In the genomic region with DNA sequence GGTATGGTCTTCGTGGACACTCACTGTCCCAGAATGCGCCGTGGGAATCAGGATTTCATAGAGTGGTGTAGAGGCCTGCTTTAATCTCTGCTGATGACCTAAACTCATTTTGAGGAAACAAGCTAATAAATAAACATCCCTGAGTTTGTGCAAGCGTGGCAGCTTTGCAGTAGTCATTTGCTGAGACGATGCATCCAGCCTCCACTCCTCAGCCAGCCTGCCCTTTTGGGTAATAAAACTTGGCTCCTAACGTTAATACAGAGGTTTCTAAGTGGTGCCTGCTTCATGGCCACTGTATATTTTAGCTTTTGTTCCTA, we compare ENCODE assay signal across 8 cellular contexts. TPM values are rescaled to one million over a fixed set of nuclear protein-coding genes. Genes with fewer than 3 reads are reported as not detected.
DNase-seq lines count a peak whose midpoint lies in the region; ATAC-seq, FAIRE-seq and TF ChIP-seq lines count a peak whose summit lies in the region.

No MANE protein-coding gene starts in this region.

- intact Hi-C loops in activated CD4-positive, alpha-beta T cell treated with anti-CD3 and anti-CD28 coated beads, Interleukin-2, amount 10 ng/mL, durations not matched to agents 24 days and 14 days (cut with micrococcal nuclease): no loop called here

- no peaks in the 10 kb centered on the region for H3K9me3 ChIP-seq in keratinocyte (ENCODE audit: control insufficient read depth, low read depth, low read length)
- no peaks in the 10 kb centered on the region for H3K9me3 ChIP-seq in thoracic aorta

- peaks cover 46% of the 10 kb centered on the region for H3K36me3 Mint-ChIP-seq in activated CD4-positive, alpha-beta T cell treated with anti-CD3 and anti-CD28 coated beads, Interleukin-2, amount 10 ng/mL, durations not matched to agents 24 days and 14 days (ENCODE audit: low read depth)
- H3K36me3 Mint-ChIP-seq in activated CD4-positive, alpha-beta memory T cell treated with anti-CD3 and anti-CD28 coated beads, Interleukin-2, amount 10 ng/mL, durations not matched to agents 7 days and 5 days (ENCODE audit: low read depth): peaks cover 63% of the 10 kb centered on the region

- H3K4me1 Mint-ChIP-seq in activated CD4-positive, alpha-beta T cell treated with anti-CD3 and anti-CD28 coated beads, Interleukin-2, amount 10 ng/mL, durations not matched to agents 24 days and 14 days: peaks cover 55% of the 10 kb centered on the region
- H3K4me1 Mint-ChIP-seq in activated CD4-positive, alpha-beta memory T cell treated with anti-CD3 and anti-CD28 coated beads, Interleukin-2, amount 10 ng/mL, durations not matched to agents 7 days and 5 days: peaks cover 68% of the 10 kb centered on the region

- no peak for ATAC-seq in thoracic aorta (ENCODE audit: insufficient number of reproducible peaks, low FRiP score, low read depth)
- ATAC-seq in HG03354 (IDR thresholded peaks at IDR 0.05; ENCODE audit: poor library complexity, severe bottlenecking, unreplicated experiment): no peak

- no peak for FAIRE-seq in keratinocyte (lab: Jason Lieb, UNC)

- H3K4me3 ChIP-seq in keratinocyte (ENCODE audit: control insufficient read depth in 2 of 3, extremely low read depth in 1 of 3, insufficient read depth in 2 of 3, low read depth in 1 of 3, low read length in 3 of 3) (peak overlapping the region; percentile 76 to 90 (median 79)), thoracic aorta (peak overlapping the region; percentile 92)

- dilution Hi-C loops in keratinocyte (cut with MboI; ENCODE audit: extremely low pct_ligation_motif_present, low sequenced_read_pairs): no loop called here

- TF ChIP-seq CTCF in keratinocyte (optimal IDR thresholded peaks at IDR 0.05 in 1 of 3, IDR thresholded peaks at IDR 0.05 in 1 of 3, conservative IDR thresholded peaks at IDR 0.05 in 1 of 3; ENCODE audit: extremely low read depth in 1 of 3, insufficient read depth in 2 of 3, low read length in 3 of 3) (no peak), thoracic aorta (IDR thresholded peaks at IDR 0.05) (no peak)

- peaks cover 4% of the 10 kb centered on the region for H3K9me1 ChIP-seq in keratinocyte (ENCODE audit: control insufficient read depth, extremely low read depth, insufficient read depth, low read length)

- DNase-seq in activated CD4-positive, alpha-beta T cell treated with anti-CD3 and anti-CD28 coated beads, Interleukin-2, amount 10 ng/mL, durations not matched to agents 24 days and 14 days: no peak
- no peak for DNase-seq in activated CD4-positive, alpha-beta T cell treated with anti-CD3 and anti-CD28 coated beads, Interleukin-2, amount 50 U/mL, for 4 hours
- no peak for DNase-seq in activated CD4-positive, alpha-beta memory T cell treated with anti-CD3 and anti-CD28 coated beads, Interleukin-2, amount 10 ng/mL, durations not matched to agents 7 days and 5 days
- no peak for DNase-seq in keratinocyte (ENCODE audit: low read depth, low spot score)
- no peak for DNase-seq in thoracic aorta (ENCODE audit: low spot score)
- no peak for DNase-seq in effector CD4-positive, alpha-beta T cell
- DNase-seq in COLO668 (lab: John Stamatoyannopoulos, UW; ENCODE audit: unreplicated experiment): no peak

- H3K9me3 Mint-ChIP-seq in activated CD4-positive, alpha-beta T cell treated with anti-CD3 and anti-CD28 coated beads, Interleukin-2, amount 10 ng/mL, durations not matched to agents 24 days and 14 days: no peaks in the 10 kb centered on the region
- H3K9me3 Mint-ChIP-seq in activated CD4-positive, alpha-beta memory T cell treated with anti-CD3 and anti-CD28 coated beads, Interleukin-2, amount 10 ng/mL, durations not matched to agents 7 days and 5 days: no peaks in the 10 kb centered on the region

- H4K20me1 ChIP-seq in keratinocyte (ENCODE audit: control insufficient read depth, extremely low read depth, insufficient read depth, low read length): no peaks in the 10 kb centered on the region

- peak overlapping the region; percentile 86 for H2AFZ ChIP-seq in keratinocyte (ENCODE audit: control insufficient read depth, low read length)

- peaks cover 2 to 4% of the 10 kb centered on the region in 2 experiments for H3K36me3 ChIP-seq in keratinocyte (ENCODE audit: control insufficient read depth in 2 of 2, extremely low read depth in 1 of 2, insufficient read depth in 2 of 2, low read length in 2 of 2)
- H3K36me3 ChIP-seq in thoracic aorta: no peaks in the 10 kb centered on the region

- no peaks in the 10 kb centered on the region for H3K27me3 Mint-ChIP-seq in activated CD4-positive, alpha-beta T cell treated with anti-CD3 and anti-CD28 coated beads, Interleukin-2, amount 10 ng/mL, durations not matched to agents 24 days and 14 days
- no peaks in the 10 kb centered on the region for H3K27me3 Mint-ChIP-seq in activated CD4-positive, alpha-beta memory T cell treated with anti-CD3 and anti-CD28 coated beads, Interleukin-2, amount 10 ng/mL, durations not matched to agents 7 days and 5 days

- H3K27ac Mint-ChIP-seq in activated CD4-positive, alpha-beta T cell treated with anti-CD3 and anti-CD28 coated beads, Interleukin-2, amount 10 ng/mL, durations not matched to agents 24 days and 14 days: peak overlapping the region; percentile 96
- peak overlapping the region; percentile 94 for H3K27ac Mint-ChIP-seq in activated CD4-positive, alpha-beta memory T cell treated with anti-CD3 and anti-CD28 coated beads, Interleukin-2, amount 10 ng/mL, durations not matched to agents 7 days and 5 days

- POLR2A ChIA-PET in activated CD4-positive, alpha-beta memory T cell treated with anti-CD3 and anti-CD28 coated beads, Interleukin-2, amount 10 ng/mL, durations not matched to agents 7 days and 5 days (lab: Charles Lee): interaction anchor here (0.7 to 3.1 kb wide), 12 partner anchors 7 to 143 kb away, joined by 3 to 12 read pairs (median 5); a partner anchor contains a TSS

- peak overlapping the region; percentile 77 for H3K4me2 ChIP-seq in keratinocyte (ENCODE audit: control insufficient read depth, extremely low read depth, insufficient read depth, low read depth, low read length)

- H3K27ac ChIP-seq in keratinocyte (ENCODE audit: control insufficient read depth, insufficient read depth, low read length) (no peak overlapping the region), thoracic aorta (no peak overlapping the region)

- CTCF ChIA-PET in activated CD4-positive, alpha-beta memory T cell treated with anti-CD3 and anti-CD28 coated beads, Interleukin-2, amount 10 ng/mL, durations not matched to agents 7 days and 5 days (lab: Charles Lee): interaction anchor here (0.9 to 2.1 kb wide), 8 partner anchors 10 to 106 kb away, joined by 3 to 8 read pairs (median 4); a partner anchor contains a TSS

- peak overlapping the region; percentile 5 for H3K9ac ChIP-seq in keratinocyte (ENCODE audit: control insufficient read depth, extremely low read depth, insufficient read depth, low read length)

- peaks cover 41% of the 10 kb centered on the region for H3K79me2 ChIP-seq in keratinocyte (ENCODE audit: control insufficient read depth, insufficient read depth, low read length)

- H3K27me3 ChIP-seq in keratinocyte (ENCODE audit: control insufficient read depth, extremely low read depth, insufficient read depth, low read length) (no peaks in the 10 kb centered on the region), thoracic aorta (replicated peaks; ENCODE audit: insufficient read depth) (no peaks in the 10 kb centered on the region)

- H3K4me1 ChIP-seq in keratinocyte (ENCODE audit: control insufficient read depth, extremely low read depth, insufficient read depth, low read length) (peaks cover 35% of the 10 kb centered on the region), thoracic aorta (ENCODE audit: control insufficient read depth in 1 of 2, low read depth in 2 of 2) (peaks cover 9 to 30% of the 10 kb centered on the region in 2 donors)

- peak overlapping the region; percentile 98 for H3K4me3 Mint-ChIP-seq in activated CD4-positive, alpha-beta T cell treated with anti-CD3 and anti-CD28 coated beads, Interleukin-2, amount 10 ng/mL, durations not matched to agents 24 days and 14 days
- H3K4me3 Mint-ChIP-seq in activated CD4-positive, alpha-beta memory T cell treated with anti-CD3 and anti-CD28 coated beads, Interleukin-2, amount 10 ng/mL, durations not matched to agents 7 days and 5 days: peak overlapping the region; percentile 93

RNA-seq across cellular contexts. Expression of a gene that starts 1.3 kb away (rescaled TPM):
- 33.0 and 33.6 TPM in 2 replicates for total RNA-seq in activated CD4-positive, alpha-beta T cell treated with anti-CD3 and anti-CD28 coated beads, Interleukin-2, amount 10 ng/mL, durations not matched to agents 24 days and 14 days
- total RNA-seq in activated CD4-positive, alpha-beta memory T cell treated with anti-CD3 and anti-CD28 coated beads, Interleukin-2, amount 10 ng/mL, durations not matched to agents 7 days and 5 days: 10 to 100 TPM; 34.2 to 35.7 TPM
- polyA plus RNA-seq in keratinocyte: 1.6 to 4.7 TPM (median 2.8 TPM) in 3 replicates
- polyA plus RNA-seq in keratinocyte (2011; ENCODE audit: low read depth): 4.6 TPM
- polyA plus RNA-seq in keratinocyte (2011; cell fraction: cytosol; rRNA removed): 0.94 and 2.0 TPM in 2 replicates
- polyA plus RNA-seq in keratinocyte (2011; cell fraction: nucleus; rRNA removed): 12.3 and 12.8 TPM in 2 replicates
- 2.0 and 2.3 TPM in 2 replicates for polyA plus RNA-seq in keratinocyte (2012; ENCODE audit: low replicate concordance)
- 1.5 to 5.7 TPM (median 4.3 TPM) in 3 replicates for polyA minus RNA-seq in keratinocyte
- 2.3 TPM for polyA minus RNA-seq in keratinocyte (2011; cell fraction: cytosol; rRNA and poly(A)+ RNA removed)
- 1.9 and 5.5 TPM in 2 replicates for polyA minus RNA-seq in keratinocyte (2011; cell fraction: nucleus; rRNA and poly(A)+ RNA removed)
- 1 to 10 TPM; 8.7 to 9.9 TPM for total RNA-seq in thoracic aorta

RNA-seq across cellular contexts. Expression of a gene that starts 1.5 kb away (rescaled TPM):
- total RNA-seq in activated CD4-positive, alpha-beta T cell treated with anti-CD3 and anti-CD28 coated beads, Interleukin-2, amount 10 ng/mL, durations not matched to agents 24 days and 14 days: 3.7 and 4.4 TPM in 2 replicates
- total RNA-seq in activated CD4-positive, alpha-beta memory T cell treated with anti-CD3 and anti-CD28 coated beads, Interleukin-2, amount 10 ng/mL, durations not matched to agents 7 days and 5 days: 1 to 10 TPM; 4.1 to 4.2 TPM
- 0.33 to 0.52 TPM (median 0.46 TPM) in 3 replicates for polyA plus RNA-seq in keratinocyte
- 3.0 TPM for polyA plus RNA-seq in keratinocyte (2011; ENCODE audit: low read depth)
- polyA plus RNA-seq in keratinocyte (2011; cell fraction: cytosol; rRNA removed): 0.23 and 0.31 TPM in 2 replicates
- polyA plus RNA-seq in keratinocyte (2011; cell fraction: nucleus; rRNA removed): 1.4 and 1.6 TPM in 2 replicates
- polyA plus RNA-seq in keratinocyte (2012; ENCODE audit: low replicate concordance): 0.46 and 0.87 TPM in 2 replicates
- 0.19 to 0.39 TPM (median 0.36 TPM) in 3 replicates for polyA minus RNA-seq in keratinocyte
- polyA minus RNA-seq in keratinocyte (2011; cell fraction: cytosol; rRNA and poly(A)+ RNA removed): not detected
- polyA minus RNA-seq in keratinocyte (2011; cell fraction: nucleus; rRNA and poly(A)+ RNA removed): not detected in 2 replicates
- total RNA-seq in thoracic aorta: 1 to 10 TPM; 1.3 to 2.4 TPM
